13 cellular contexts compared by ENCODE assay signal in the genomic region with DNA sequence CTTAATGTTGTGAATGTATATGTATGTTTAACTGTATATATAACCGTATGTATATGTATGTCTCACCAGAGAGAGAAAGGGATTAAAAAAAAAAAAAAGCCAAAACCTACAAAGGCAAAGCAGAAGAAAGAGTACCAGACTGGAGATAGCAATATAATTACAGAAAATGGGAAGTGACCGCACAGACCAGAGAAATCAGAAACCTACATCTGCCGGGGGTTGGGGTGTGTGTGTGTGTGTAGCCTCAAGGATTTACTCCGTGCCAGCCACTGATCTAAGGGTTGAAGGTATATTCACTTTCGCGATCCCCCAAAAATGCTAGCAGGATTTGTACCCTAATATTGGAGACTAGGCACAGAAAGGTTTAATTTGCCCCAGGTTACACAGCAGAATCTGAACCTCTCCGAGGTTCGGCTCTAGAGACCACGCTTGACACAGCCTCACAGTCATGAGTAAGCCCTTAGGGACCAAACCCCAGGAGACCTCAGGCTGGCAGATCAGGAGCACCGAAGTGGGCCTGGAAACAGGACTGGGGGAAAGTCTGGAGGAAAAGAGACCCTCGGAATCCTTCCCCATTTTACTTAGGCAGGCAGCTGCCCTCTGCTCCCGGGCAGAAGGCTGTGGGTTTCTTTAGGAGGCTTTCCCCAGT. TPM values are rescaled to one million over a fixed set of nuclear protein-coding genes. Genes with fewer than 3 reads are reported as not detected.
DNase-seq lines count a peak whose midpoint lies in the region; ATAC-seq and TF ChIP-seq lines count a peak whose summit lies in the region.
"Had no signal": no experiment of that assay in that cellular context is flagged by ENCODE, and none has a peak within 500 bp of the region (broad histone marks: within the 10 kb centered on the region; RNA-seq: fewer than 3 reads in every experiment).

No MANE protein-coding gene starts in this region.

- no peaks in the 10 kb centered on the region for H3K79me2 ChIP-seq in Karpas-422 (ENCODE audit: low read length)

- CTCF ChIA-PET in WTC11 (lab: Charles Lee) = interaction anchor here (1.0 kb wide), 1 partner anchor 226 kb away, joined by 3 read pairs; no protein-coding TSS in a partner anchor

- TF ChIP-seq CTCF in WTC11 (IDR thresholded peaks at IDR 0.05) = no peak

- POLR2A ChIA-PET in WTC11 (lab: Charles Lee) = no interaction called here

- no peaks in the 10 kb centered on the region for H3K36me3 Mint-ChIP-seq in WTC11
- H3K36me3 Mint-ChIP-seq in stimulated activated naive B cell treated with anti-CD40 and anti-IgM and Interleukin-4, amounts not matched to agents 10 μg/mL and 1 μg/mL and 100 μg/mL, for 72 hours = peaks cover 5 to 7% of the 10 kb centered on the region in 2 donors
- H3K36me3 Mint-ChIP-seq: activated naive CD4-positive, alpha-beta T cell treated with anti-CD3 and anti-CD28 coated beads, Interleukin-2, amount 50 U/mL, for 72 hours; immature natural killer cell had no signal

- H3K4me2 ChIP-seq in Karpas-422 (ENCODE audit: low read depth, low read length, poor library complexity, severe bottlenecking) = peak overlapping the region; percentile 82
- H3K4me2 ChIP-seq: smooth muscle cell had no signal

- no peaks in the 10 kb centered on the region for H3K27me3 ChIP-seq in Karpas-422 (ENCODE audit: low read length)
- H3K27me3 ChIP-seq: SJSA1 had no signal

- no peak overlapping the region for H3K27ac Mint-ChIP-seq in WTC11
- peak overlapping the region; percentile 21 for H3K27ac Mint-ChIP-seq in stimulated activated naive B cell treated with anti-CD40 and anti-IgM and Interleukin-4, amounts not matched to agents 10 μg/mL and 1 μg/mL and 100 μg/mL, for 72 hours
- H3K27ac Mint-ChIP-seq: activated naive CD4-positive, alpha-beta T cell treated with anti-CD3 and anti-CD28 coated beads, Interleukin-2, amount 50 U/mL, for 72 hours; nephron had no signal

- H3K9me3 Mint-ChIP-seq in WTC11 = no peaks in the 10 kb centered on the region
- H3K9me3 Mint-ChIP-seq in stimulated activated naive B cell treated with anti-CD40 and anti-IgM and Interleukin-4, amounts not matched to agents 10 μg/mL and 1 μg/mL and 100 μg/mL, for 72 hours = no peaks in the 10 kb centered on the region
- H3K9me3 Mint-ChIP-seq: activated naive CD4-positive, alpha-beta T cell treated with anti-CD3 and anti-CD28 coated beads, Interleukin-2, amount 50 U/mL, for 72 hours; immature natural killer cell; nephron had no signal

- H3K4me3 Mint-ChIP-seq in WTC11 = no peak overlapping the region
- H3K4me3 Mint-ChIP-seq in stimulated activated naive B cell treated with anti-CD40 and anti-IgM and Interleukin-4, amounts not matched to agents 10 μg/mL and 1 μg/mL and 100 μg/mL, for 72 hours = peak overlapping the region; percentile 60 to 77
- H3K4me3 Mint-ChIP-seq: nephron had no signal

- H3K36me3 ChIP-seq in Karpas-422 (ENCODE audit: insufficient read depth, low read length) = no peaks in the 10 kb centered on the region
- H3K36me3 ChIP-seq: SJSA1 had no signal

- H3K9ac ChIP-seq in Karpas-422 (ENCODE audit: low read length) = peak overlapping the region; percentile 68

- peak overlapping the region; percentile 80 for H2AFZ ChIP-seq in Karpas-422 (ENCODE audit: low read length)

- peak; percentile 69 for ATAC-seq in GM18868 (IDR thresholded peaks at IDR 0.05; ENCODE audit: unreplicated experiment)
- peak; percentile 19; the same call in 1 of the 2 replicates for ATAC-seq in WTC11
- peak; percentile 94 for ATAC-seq in stimulated activated naive B cell treated with anti-CD40 and anti-IgM and Interleukin-4, amounts not matched to agents 10 μg/mL and 1 μg/mL and 100 μg/mL, for 72 hours (replicated peaks)
- ATAC-seq in HG03457 (IDR thresholded peaks at IDR 0.05; ENCODE audit: unreplicated experiment) = no peak
- ATAC-seq: activated naive CD4-positive, alpha-beta T cell treated with anti-CD3 and anti-CD28 coated beads, Interleukin-2, amount 50 U/mL, for 72 hours had no signal

- H3K27me3 Mint-ChIP-seq in WTC11 (ENCODE audit: low read depth) = no peaks in the 10 kb centered on the region
- H3K27me3 Mint-ChIP-seq in stimulated activated naive B cell treated with anti-CD40 and anti-IgM and Interleukin-4, amounts not matched to agents 10 μg/mL and 1 μg/mL and 100 μg/mL, for 72 hours = no peaks in the 10 kb centered on the region

- peak overlapping the region; percentile 81 for H3K27ac ChIP-seq in Karpas-422 (ENCODE audit: low read length)
- H3K27ac ChIP-seq: SJSA1 had no signal

- no peaks in the 10 kb centered on the region for H3K9me2 ChIP-seq in Karpas-422 (replicated peaks; ENCODE audit: insufficient read depth, low read length)

- DNase-seq in Karpas-422 = peak; percentile 86
- no peak for DNase-seq in WTC11 (ENCODE audit: low spot score)
- DNase-seq in stimulated activated naive B cell treated with anti-CD40 and anti-IgM and Interleukin-4, amounts not matched to agents 10 μg/mL and 1 μg/mL and 100 μg/mL, for 72 hours = peak; percentile 28
- no peak for DNase-seq in ureter (ENCODE audit: low spot score)
- no peak for DNase-seq in stimulated activated naive CD4-positive, alpha-beta T cell (lab: John Stamatoyannopoulos, UW)
- DNase-seq: immature natural killer cell had no signal

- H3K4me1 ChIP-seq in Karpas-422 (ENCODE audit: low read length) = peaks cover 26% of the 10 kb centered on the region
- H3K4me1 ChIP-seq: SJSA1 had no signal

- peaks cover 15% of the 10 kb centered on the region for H3K4me1 Mint-ChIP-seq in WTC11
- H3K4me1 Mint-ChIP-seq in stimulated activated naive B cell treated with anti-CD40 and anti-IgM and Interleukin-4, amounts not matched to agents 10 μg/mL and 1 μg/mL and 100 μg/mL, for 72 hours = peaks cover 18 to 27% of the 10 kb centered on the region in 2 donors
- H3K4me1 Mint-ChIP-seq: nephron had no signal

- H4K20me1 ChIP-seq in Karpas-422 (ENCODE audit: insufficient read depth, low read depth, low read length) = no peaks in the 10 kb centered on the region

- no peaks in the 10 kb centered on the region for H3K9me3 ChIP-seq in Karpas-422 (ENCODE audit: low read length)
- H3K9me3 ChIP-seq: SJSA1 had no signal

- peak overlapping the region; percentile 63 for H3K4me3 ChIP-seq in Karpas-422 (ENCODE audit: low read length)
- H3K4me3 ChIP-seq: SJSA1, smooth muscle cell had no signal

TF ChIP-seq in WTC11, 78 proteins besides CTCF, POLR2A, EP300 and RAD21 (continues in another document):
- TF ChIP-seq, protein P1, sequence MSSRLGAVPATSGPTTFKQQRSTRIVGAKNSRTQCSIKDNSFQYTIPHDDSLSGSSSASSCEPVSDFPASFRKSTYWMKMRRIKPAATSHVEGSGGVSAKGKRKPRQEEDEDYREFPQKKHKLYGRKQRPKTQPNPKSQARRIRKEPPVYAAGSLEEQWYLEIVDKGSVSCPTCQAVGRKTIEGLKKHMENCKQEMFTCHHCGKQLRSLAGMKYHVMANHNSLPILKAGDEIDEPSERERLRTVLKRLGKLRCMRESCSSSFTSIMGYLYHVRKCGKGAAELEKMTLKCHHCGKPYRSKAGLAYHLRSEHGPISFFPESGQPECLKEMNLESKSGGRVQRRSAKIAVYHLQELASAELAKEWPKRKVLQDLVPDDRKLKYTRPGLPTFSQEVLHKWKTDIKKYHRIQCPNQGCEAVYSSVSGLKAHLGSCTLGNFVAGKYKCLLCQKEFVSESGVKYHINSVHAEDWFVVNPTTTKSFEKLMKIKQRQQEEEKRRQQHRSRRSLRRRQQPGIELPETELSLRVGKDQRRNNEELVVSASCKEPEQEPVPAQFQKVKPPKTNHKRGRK (CRISPR knock-in tag; IDR thresholded peaks at IDR 0.05; ENCODE audit: borderline replicate concordance) = no peak
- TF ChIP-seq NR3C1 (CRISPR knock-in tag; conservative IDR thresholded peaks at IDR 0.05; ENCODE audit: low read depth) (no peak), ZNF425 (CRISPR knock-in tag; conservative IDR thresholded peaks at IDR 0.05) (no peak), KAT7 (CRISPR knock-in tag; IDR thresholded peaks at IDR 0.05; ENCODE audit: borderline replicate concordance) (no peak), MYBL2 (CRISPR knock-in tag; IDR thresholded peaks at IDR 0.05) (no peak), ZNF263 (CRISPR knock-in tag; IDR thresholded peaks at IDR 0.05; ENCODE audit: low read depth) (no peak)
- TF ChIP-seq, protein P2, sequence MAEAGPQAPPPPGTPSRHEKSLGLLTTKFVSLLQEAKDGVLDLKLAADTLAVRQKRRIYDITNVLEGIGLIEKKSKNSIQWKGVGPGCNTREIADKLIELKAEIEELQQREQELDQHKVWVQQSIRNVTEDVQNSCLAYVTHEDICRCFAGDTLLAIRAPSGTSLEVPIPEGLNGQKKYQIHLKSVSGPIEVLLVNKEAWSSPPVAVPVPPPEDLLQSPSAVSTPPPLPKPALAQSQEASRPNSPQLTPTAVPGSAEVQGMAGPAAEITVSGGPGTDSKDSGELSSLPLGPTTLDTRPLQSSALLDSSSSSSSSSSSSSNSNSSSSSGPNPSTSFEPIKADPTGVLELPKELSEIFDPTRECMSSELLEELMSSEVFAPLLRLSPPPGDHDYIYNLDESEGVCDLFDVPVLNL (CRISPR knock-in tag; IDR thresholded peaks at IDR 0.05; ENCODE audit: borderline replicate concordance, low read depth) = no peak

RNA-seq across cellular contexts. Expression of gene ARL11, which starts 14.8 kb away (rescaled TPM):
- 8.3 TPM in 2 replicates for total RNA-seq in Karpas-422 (2014; rRNA removed; shearing (Covaris generic); ENCODE audit: low replicate concordance)
- 0.35 to 0.53 TPM (median 0.41 TPM) in 3 replicates for total RNA-seq in WTC11 (2021)
- total RNA-seq in ureter = 1.7 TPM
- total RNA-seq: NCI-H460, smooth muscle cell had no signal

RNA-seq across cellular contexts. Expression of gene EBPL, which starts 48.2 kb away (rescaled TPM):
- 175 and 183 TPM in 2 replicates for total RNA-seq in Karpas-422 (2014; rRNA removed; shearing (Covaris generic); ENCODE audit: low replicate concordance)
- total RNA-seq in WTC11 (2021) (92.5 to 137 TPM (median 126 TPM) in 3 replicates), ureter (51.5 TPM)

RNA-seq across cellular contexts. Expression of gene RCBTB1, which starts 57.8 kb away (rescaled TPM):
- total RNA-seq in Karpas-422 (2014; rRNA removed; shearing (Covaris generic); ENCODE audit: low replicate concordance) = 41.1 and 45.1 TPM in 2 replicates
- total RNA-seq in WTC11 (2021) (28.3 to 31.8 TPM (median 31.3 TPM) in 3 replicates), ureter (12.2 TPM)

Comparison
In these comparisons a context has a peak if more than half of its experiments do, and no peak if none do; other contexts are left out.
1. DNase-seq: peak in Karpas-422 (single experiment) and stimulated activated naive B cell treated with anti-CD40 and anti-IgM and Interleukin-4, amounts not matched to agents 10 μg/mL and 1 μg/mL and 100 μg/mL, for 72 hours (single experiment); none in WTC11 (single experiment), ureter (single experiment) and stimulated activated naive CD4-positive, alpha-beta T cell (0 of 6).